In genomic region chr2:148603562-148603920, GRCh38 we compare ENCODE assay signal across 12 cellular contexts. TPM values are rescaled to one million over a fixed set of nuclear protein-coding genes. Genes with fewer than 3 reads are reported as not detected.
DNase-seq lines count a peak whose midpoint lies in the region; ATAC-seq and TF ChIP-seq lines count a peak whose summit lies in the region.
"Had no signal": no experiment of that assay in that cellular context is flagged by ENCODE, and none has a peak within 500 bp of the region (broad histone marks: within the 10 kb centered on the region; RNA-seq: fewer than 3 reads in every experiment).

No MANE protein-coding gene starts in this region.

- H3K9me3 ChIP-seq in mucosa of descending colon (no peaks in the 10 kb centered on the region), ovary (no peaks in the 10 kb centered on the region)

- peak; percentile 49 for DNase-seq in activated CD4-positive, alpha-beta T cell treated with anti-CD3 and anti-CD28 coated beads for 36 hours
- no peak for DNase-seq in activated CD4-positive, alpha-beta T cell treated with anti-CD3 and anti-CD28 coated beads, Interleukin-2, amount 50 U/mL, for 1 hour
- DNase-seq in activated naive CD8-positive, alpha-beta T cell treated with anti-CD3 and anti-CD28 coated beads for 36 hours: peak; percentile 22
- no peak for DNase-seq in LoVo (ENCODE audit: low spot score)
- DNase-seq in mucosa of descending colon: no peak
- no peak for DNase-seq in ovary
- DNase-seq: kidney, NCI-H748 treated with DMSO at 0.1 percent for 48 hours, nucleus accumbens had no signal

- H3K36me3 ChIP-seq in mucosa of descending colon (ENCODE audit: low read depth) (no peaks in the 10 kb centered on the region), ovary (no peaks in the 10 kb centered on the region)

- WGBS in ovary, 3 donors: 67 to 70% (median 70%) methylated on average over 3 of the region's 3 CpGs

- no peak overlapping the region for H3K27ac ChIP-seq in ovary
- H3K27ac ChIP-seq: epithelial cell of prostate had no signal

- POLR2A ChIA-PET in activated CD4-positive, alpha-beta T cell treated with anti-CD3 and anti-CD28 coated beads for 36 hours (lab: Charles Lee): interaction anchor here (0.6 to 2.1 kb wide), 4 partner anchors 11 to 50 kb away, joined by 3 to 10 read pairs (median 6); partner anchors contain the start of gene EPC2

- intact Hi-C loops in activated CD4-positive, alpha-beta T cell treated with anti-CD3 and anti-CD28 coated beads for 36 hours (cut with DNase I, micrococcal nuclease): loop anchor here (1.0 to 5.0 kb wide), 11 partner anchors 11 to 1306 kb away; no protein-coding TSS in a partner anchor
- intact Hi-C loops in mucosa of descending colon (cut with DNase I, micrococcal nuclease): no loop called here
- intact Hi-C loops in ovary (cut with DNase I): no loop called here

- H3K36me3 Mint-ChIP-seq in activated CD4-positive, alpha-beta T cell treated with anti-CD3 and anti-CD28 coated beads for 36 hours (ENCODE audit: low read depth): peaks cover 3% of the 10 kb centered on the region
- H3K36me3 Mint-ChIP-seq in activated naive CD8-positive, alpha-beta T cell treated with anti-CD3 and anti-CD28 coated beads for 36 hours: peaks cover 7% of the 10 kb centered on the region

- no peak overlapping the region for H3K4me3 ChIP-seq in mucosa of descending colon
- no peak overlapping the region for H3K4me3 ChIP-seq in ovary

- H3K4me1 Mint-ChIP-seq in activated CD4-positive, alpha-beta T cell treated with anti-CD3 and anti-CD28 coated beads for 36 hours: peaks cover 18% of the 10 kb centered on the region
- peaks cover 22% of the 10 kb centered on the region for H3K4me1 Mint-ChIP-seq in activated naive CD8-positive, alpha-beta T cell treated with anti-CD3 and anti-CD28 coated beads for 36 hours

- CTCF ChIA-PET in activated CD4-positive, alpha-beta T cell treated with anti-CD3 and anti-CD28 coated beads for 36 hours (lab: Charles Lee): interaction anchor here (0.7 to 2.0 kb wide), 3 partner anchors 12 to 39 kb away, joined by 4 to 6 read pairs (median 4); no protein-coding TSS in a partner anchor

- H3K27me3 ChIP-seq in ovary: no peaks in the 10 kb centered on the region

- peaks cover 3% of the 10 kb centered on the region for H3K9me3 Mint-ChIP-seq in activated CD4-positive, alpha-beta T cell treated with anti-CD3 and anti-CD28 coated beads for 36 hours (ENCODE audit: low read depth)
- H3K9me3 Mint-ChIP-seq in activated naive CD8-positive, alpha-beta T cell treated with anti-CD3 and anti-CD28 coated beads for 36 hours: peaks cover 12% of the 10 kb centered on the region

- peaks cover 17% of the 10 kb centered on the region for H3K27me3 Mint-ChIP-seq in activated CD4-positive, alpha-beta T cell treated with anti-CD3 and anti-CD28 coated beads for 36 hours
- peaks cover 4% of the 10 kb centered on the region for H3K27me3 Mint-ChIP-seq in activated naive CD8-positive, alpha-beta T cell treated with anti-CD3 and anti-CD28 coated beads for 36 hours

- no peaks in the 10 kb centered on the region for H3K4me1 ChIP-seq in mucosa of descending colon (ENCODE audit: low read depth)
- no peaks in the 10 kb centered on the region for H3K4me1 ChIP-seq in ovary (ENCODE audit: insufficient read depth)

- no peak for TF ChIP-seq CTCF in mucosa of descending colon (IDR thresholded peaks at IDR 0.05)
- TF ChIP-seq CTCF in ovary (IDR thresholded peaks at IDR 0.05): no peak

- H3K4me3 Mint-ChIP-seq in activated CD4-positive, alpha-beta T cell treated with anti-CD3 and anti-CD28 coated beads for 36 hours: no peak overlapping the region
- peak overlapping the region; percentile 12 for H3K4me3 Mint-ChIP-seq in activated naive CD8-positive, alpha-beta T cell treated with anti-CD3 and anti-CD28 coated beads for 36 hours

- ATAC-seq in activated CD4-positive, alpha-beta T cell treated with anti-CD3 and anti-CD28 coated beads for 36 hours: peak; percentile 92
- ATAC-seq in GM21367 (IDR thresholded peaks at IDR 0.05; ENCODE audit: unreplicated experiment) (peak; percentile 99), HG03066 (IDR thresholded peaks at IDR 0.05; ENCODE audit: low read depth, unreplicated experiment) (peak; percentile 99), mucosa of descending colon (no peak)

- no peak for TF ChIP-seq EP300 in ovary (IDR thresholded peaks at IDR 0.05)

- peak overlapping the region; percentile 88 for H3K27ac Mint-ChIP-seq in activated CD4-positive, alpha-beta T cell treated with anti-CD3 and anti-CD28 coated beads for 36 hours
- H3K27ac Mint-ChIP-seq in activated naive CD8-positive, alpha-beta T cell treated with anti-CD3 and anti-CD28 coated beads for 36 hours: peak overlapping the region; percentile 97

- TF ChIP-seq POLR2A in ovary (IDR thresholded peaks at IDR 0.05): no peak

RNA-seq across cellular contexts. Expression of gene EPC2, which starts 41.0 kb away (rescaled TPM):
- total RNA-seq in activated CD4-positive, alpha-beta T cell treated with anti-CD3 and anti-CD28 coated beads for 36 hours: 10 to 100 TPM; 20.8 to 25.7 TPM
- 10 to 100 TPM; 23.9 to 28.5 TPM for total RNA-seq in activated naive CD8-positive, alpha-beta T cell treated with anti-CD3 and anti-CD28 coated beads for 36 hours
- 10 to 100 TPM; 23.4 to 36.3 (median 29.2) TPM for total RNA-seq in mucosa of descending colon
- 10 to 100 TPM; 25.7 to 53.4 (median 44.5) TPM for total RNA-seq in ovary
- 10 to 100 TPM; 27.5 to 35.2 TPM for polyA plus RNA-seq in ovary

Comparison
In these comparisons a context has a peak if more than half of its experiments do, and no peak if none do; other contexts are left out.
1. DNase-seq: peak in activated CD4-positive, alpha-beta T cell treated with anti-CD3 and anti-CD28 coated beads for 36 hours (single experiment) and activated naive CD8-positive, alpha-beta T cell treated with anti-CD3 and anti-CD28 coated beads for 36 hours (single experiment); none in activated CD4-positive, alpha-beta T cell treated with anti-CD3 and anti-CD28 coated beads, Interleukin-2, amount 50 U/mL, for 1 hour (single experiment), LoVo (single experiment), mucosa of descending colon (0 of 3) and ovary (0 of 5).
2. intact Hi-C loops: an anchor here in activated CD4-positive, alpha-beta T cell treated with anti-CD3 and anti-CD28 coated beads for 36 hours (1.0 to 5.0 kb wide); none called in mucosa of descending colon and ovary.